Comparison of ENCODE assay signal across 34 cellular contexts in the genomic region with DNA sequence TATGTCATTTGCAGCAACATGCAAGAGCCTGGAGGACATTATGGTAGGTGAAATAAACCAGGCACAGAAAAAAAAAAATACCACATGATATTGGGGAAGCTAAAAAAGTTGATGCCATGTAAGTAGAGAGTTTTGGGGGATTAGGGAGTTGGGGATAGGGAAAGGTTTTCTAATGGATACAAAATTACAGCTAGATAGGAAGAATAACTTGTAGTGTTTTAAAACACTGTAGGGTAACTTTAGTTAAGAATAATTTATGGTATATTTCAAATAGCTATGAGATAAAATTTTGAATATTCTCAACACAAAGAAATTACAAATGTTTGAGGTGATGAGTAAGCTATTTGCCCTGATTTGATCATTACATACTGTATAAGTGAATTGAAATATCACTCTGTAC.
"Had no signal": no experiment of that assay in that cellular context is flagged by ENCODE, and none has a peak within 500 bp of the region (broad histone marks: within the 10 kb centered on the region; RNA-seq: fewer than 3 reads in every experiment).

No MANE protein-coding gene starts in this region.

- H3K9me3 ChIP-seq: MG63 had no signal

- DNase-seq: Karpas-422, Kasumi-1, MG63, MM.1S, MV-4-11, NCI-H1048, NCI-H1092, NCI-H1092 treated with DMSO at 0.1 percent for 48 hours, NCI-H1105, NCI-H1105 treated with DMSO at 0.1 percent for 48 hours, NCI-H1417, NCI-H1417 treated with DMSO at 0.1 percent for 48 hours, NCI-H1436, NCI-H146, NCI-H1694, NCI-H1694 treated with DMSO at 0.1 percent for 48 hours, NCI-H187, NCI-H187 treated with DMSO at 0.1 percent for 48 hours, NCI-H1930, NCI-H2029, NCI-H2029 treated with DMSO at 0.1 percent for 48 hours, NCI-H2081, NCI-H2081 treated with DMSO at 0.1 percent for 48 hours, NCI-H2107, NCI-H2171, NCI-H2171 treated with DMSO at 0.1 percent for 48 hours, NCI-H2227 treated with DMSO at 0.1 percent for 48 hours, NCI-H226, NCI-H345, NCI-H446, NCI-H446 treated with DMSO at 0.1 percent for 48 hours, NCI-H510A, NCI-H510A treated with DMSO at 0.1 percent for 48 hours, NCI-H524 had no signal

- H3K27me3 ChIP-seq: MG63 had no signal

- H3K36me3 ChIP-seq: MG63 had no signal

- H3K4me3 ChIP-seq: MG63 had no signal
